13 cellular contexts compared by ENCODE assay signal in genomic region chr20:23445596-23446217, GRCh38.
A peak's percentile ranks its signal among the peaks of the same experiment; 100 is the strongest.
DNase-seq lines count a peak whose midpoint lies in the region; ATAC-seq, FAIRE-seq and TF ChIP-seq lines count a peak whose summit lies in the region.
"Had no signal": no experiment of that assay in that cellular context is flagged by ENCODE, and none has a peak within 500 bp of the region (broad histone marks: within the 10 kb centered on the region; RNA-seq: fewer than 3 reads in every experiment).

No MANE protein-coding gene starts in this region.

- H3K4me3 ChIP-seq in AG10803 (ENCODE audit: low read length) (no peak overlapping the region), choroid plexus epithelial cell (ENCODE audit: low read depth, low read length) (no peak overlapping the region)

- FAIRE-seq in HTR-8/SVneo (lab: Jason Lieb, UNC): no peak
- FAIRE-seq: endometrium had no signal

- no peak for ATAC-seq in HG02571 (IDR thresholded peaks at IDR 0.05; ENCODE audit: unreplicated experiment)
- ATAC-seq: stimulated activated naive CD8-positive, alpha-beta T cell treated with anti-CD3 and anti-CD28 coated beads, Interleukin-15, Interleukin-2, amounts not matched to agents 100 U/mL and 50 U/mL, for 24 hours had no signal

- peak; percentile 84 for DNase-seq in AG10803 (ENCODE audit: low read depth)
- DNase-seq in HTR-8/SVneo (ENCODE audit: insufficient read length, low spot score): peak; percentile 26
- DNase-seq in choroid plexus epithelial cell (ENCODE audit: low read depth): peak; percentile 82
- peak; percentile 96 for DNase-seq in kidney tubule cell (ENCODE audit: low spot score)
- DNase-seq in NCI-H82 (lab: John Stamatoyannopoulos, UW): no peak
- DNase-seq in SHP77 treated with DMSO at 0.1 percent for 48 hours (lab: John Stamatoyannopoulos, UW): no peak
- DNase-seq in T-helper 9 cell: no peak
- DNase-seq: CD4-positive, alpha-beta memory T cell; RPMI8226; stimulated activated CD4-positive, alpha-beta T cell treated with anti-CD3 and anti-CD28 coated beads, Interleukin-4, amount 100 ng/mL, for 4 hours; stimulated activated naive CD8-positive, alpha-beta T cell treated with anti-CD3 and anti-CD28 coated beads, Interleukin-15, Interleukin-2, amounts not matched to agents 100 U/mL and 50 U/mL, for 24 hours had no signal

- no peak for TF ChIP-seq CTCF in AG10803 (conservative IDR thresholded peaks at IDR 0.05; ENCODE audit: low read length)
- TF ChIP-seq CTCF in choroid plexus epithelial cell (conservative IDR thresholded peaks at IDR 0.05; ENCODE audit: low read depth, low read length): no peak

Comparison
In these comparisons a context has a peak if more than half of its experiments do, and no peak if none do; other contexts are left out.
1. DNase-seq: peak in AG10803 (single experiment), HTR-8/SVneo (single experiment), choroid plexus epithelial cell (single experiment) and kidney tubule cell (single experiment); none in NCI-H82 (single experiment), SHP77 treated with DMSO at 0.1 percent for 48 hours (single experiment) and T-helper 9 cell (single experiment).